Comparison of ENCODE assay signal across 7 cellular contexts in genomic region chr3:189324538-189325138, GRCh38.
DNase-seq lines count a peak whose midpoint lies in the region; ATAC-seq and TF ChIP-seq lines count a peak whose summit lies in the region.

No MANE protein-coding gene starts in this region.

- intact Hi-C loops in gastrocnemius medialis (cut with DNase I; ENCODE audit: low total_unique reads) (no loop called here), lower leg skin (cut with DNase I; ENCODE audit: low total_unique reads) (no loop called here)

- TF ChIP-seq CTCF in gastrocnemius medialis (IDR thresholded peaks at IDR 0.05 in 4 of 5, conservative IDR thresholded peaks at IDR 0.05 in 1 of 5) (no peak), lower leg skin (IDR thresholded peaks at IDR 0.05) (no peak)

- WGBS in lower leg skin, 2 donors: 50 to 53% methylated on average over 5 of the region's 5 CpGs

- peak; percentile 81 for DNase-seq in NCI-H146 treated with DMSO at 0.1 percent for 48 hours (lab: John Stamatoyannopoulos, UW; ENCODE audit: unreplicated experiment)
- DNase-seq in UCSD-AML1 (lab: John Stamatoyannopoulos, UW; ENCODE audit: unreplicated experiment): peak; percentile 45
- DNase-seq in central memory CD4-positive, alpha-beta T cell: peak; percentile 95
- DNase-seq in gastrocnemius medialis: peak in 1 of 2 donors; percentile 30
- DNase-seq in lower leg skin (ENCODE audit: low spot score in 2 of 2): no peak

- H3K36me3 ChIP-seq in gastrocnemius medialis: no peaks in the 10 kb centered on the region

- H3K4me3 ChIP-seq in gastrocnemius medialis: no peak overlapping the region
- no peak overlapping the region for H3K4me3 ChIP-seq in lower leg skin (ENCODE audit: low read depth, poor library complexity, severe bottlenecking)

- peak overlapping the region in 3 of 4 donors; percentile 35 to 49 (median 47) for H3K27ac ChIP-seq in gastrocnemius medialis

- TF ChIP-seq POLR2A in gastrocnemius medialis (IDR thresholded peaks at IDR 0.05): no peak
- TF ChIP-seq POLR2A in lower leg skin (IDR thresholded peaks at IDR 0.05): no peak

- peaks cover 16 to 29% of the 10 kb centered on the region in 2 donors for H3K4me1 ChIP-seq in gastrocnemius medialis

- ATAC-seq in GM18520 (IDR thresholded peaks at IDR 0.05; ENCODE audit: unreplicated experiment) (peak; percentile 98), HG02938 (IDR thresholded peaks at IDR 0.05; ENCODE audit: unreplicated experiment) (peak; percentile 99), gastrocnemius medialis (peak in 1 of 2 donors; percentile 66)

- no peaks in the 10 kb centered on the region for H3K27me3 ChIP-seq in gastrocnemius medialis

- in situ Hi-C loops in gastrocnemius medialis (cut with MboI; ENCODE audit: low sequenced_read_pairs in 4 of 4): no loop called here

- no peaks in the 10 kb centered on the region for H3K9me3 ChIP-seq in gastrocnemius medialis

Comparison
In these comparisons a context has a peak if more than half of its experiments do, and no peak if none do; other contexts are left out.
1. DNase-seq: peak in NCI-H146 treated with DMSO at 0.1 percent for 48 hours (single experiment), UCSD-AML1 (single experiment) and central memory CD4-positive, alpha-beta T cell (single experiment); none in lower leg skin (0 of 2).